In genomic region chr1:25727026-25727818, GRCh38 we compare ENCODE assay signal across 12 cellular contexts.
DNase-seq lines count a peak whose midpoint lies in the region; ATAC-seq and TF ChIP-seq lines count a peak whose summit lies in the region.
"Had no signal": no experiment of that assay in that cellular context is flagged by ENCODE, and none has a peak within 500 bp of the region (broad histone marks: within the 10 kb centered on the region; RNA-seq: fewer than 3 reads in every experiment).

No MANE protein-coding gene starts in this region.

- H3K27me3 ChIP-seq in dorsolateral prefrontal cortex, result no peaks in the 10 kb centered on the region

- no peak for TF ChIP-seq CTCF in HEK293 (tag by site-specific recombination; IDR thresholded peaks at IDR 0.05)
- TF ChIP-seq CTCF in dorsolateral prefrontal cortex (IDR thresholded peaks at IDR 0.05 in 54 of 56, conservative IDR thresholded peaks at IDR 0.05 in 2 of 56; ENCODE audit: low read depth in 1 of 56, partially characterized antibody in 56 of 56), result no peak

- intact Hi-C loops in dorsolateral prefrontal cortex (cut with DNase I) (no loop called here), sciatic nerve (cut with DNase I) (no loop called here)

- CTCF ChIA-PET in HEK293 (lab: Yijun Ruan, JAX), result interaction anchor here (0.6 to 0.7 kb wide), 5 partner anchors 23 to 137 kb away, joined by 3 to 5 read pairs (median 3); no protein-coding TSS in a partner anchor

- POLR2A ChIA-PET in HEK293 (lab: Yijun Ruan, JAX), result interaction anchor here (0.7 kb wide), 1 partner anchor 50 kb away, joined by 3 read pairs; no protein-coding TSS in a partner anchor

- no peaks in the 10 kb centered on the region for H3K9me3 ChIP-seq in HEK293 (ENCODE audit: control insufficient read depth, insufficient read depth, low read depth, low read length)

- H3K36me3 ChIP-seq in HEK293 (ENCODE audit: control insufficient read depth in 2 of 2, insufficient read depth in 1 of 2, low read length in 2 of 2), result no peaks in the 10 kb centered on the region

- no peak overlapping the region; the same call in 1 of the 2 replicates for H3K27ac ChIP-seq in HEK293 (ENCODE audit: extremely low read depth, low read depth, low read length)
- peak overlapping the region in 34 of 59 donors; percentile 2 to 77 (median 46) for H3K27ac ChIP-seq in dorsolateral prefrontal cortex

- H3K4me3 ChIP-seq in HEK293 (ENCODE audit: low read depth, low read length), result no peak overlapping the region
- peak overlapping the region in 1 of 59 donors; percentile 25 for H3K4me3 ChIP-seq in dorsolateral prefrontal cortex

- peak; percentile 15 for ATAC-seq in left lobe of liver
- ATAC-seq in sciatic nerve, result peak; percentile 35
- no peak for ATAC-seq in HG03342 (IDR thresholded peaks at IDR 0.05; ENCODE audit: unreplicated experiment)
- ATAC-seq in HG03175 (IDR thresholded peaks at IDR 0.05; ENCODE audit: unreplicated experiment), result no peak
- ATAC-seq in GM19324 (IDR thresholded peaks at IDR 0.05; ENCODE audit: low FRiP score, unreplicated experiment), result no peak
- ATAC-seq: stimulated activated memory B cell treated with anti-CD40 and anti-IgM and Interleukin-4, amounts not matched to agents 10 μg/mL and 1 μg/mL and 100 μg/mL, for 72 hours had no signal

- DNase-seq in dorsolateral prefrontal cortex (peak in 1 of 10 donors; percentile 30), left lobe of liver (ENCODE audit: low spot score) (no peak), sciatic nerve (ENCODE audit: low spot score) (peak; percentile 49), NCI-H1092 treated with DMSO at 0.1 percent for 48 hours (lab: John Stamatoyannopoulos, UW) (no peak)
- DNase-seq: GDM1; stimulated activated CD4-positive, alpha-beta T cell treated with anti-CD3 and anti-CD28 coated beads, Interleukin-1b, Interleukin-23, amount 100 ng/mL, for 48 hours; SW 1271 had no signal

- peaks cover 8% of the 10 kb centered on the region for H3K4me1 ChIP-seq in HEK293 (ENCODE audit: control insufficient read depth, insufficient read depth, low read length)

TF ChIP-seq in HEK293, 187 proteins besides CTCF, POLR2A, EP300 and RAD21:
- TF ChIP-seq ZNF335 (tag by site-specific recombination; conservative IDR thresholded peaks at IDR 0.05) (peak; percentile 61), ZNF155 (tag by site-specific recombination; IDR thresholded peaks at IDR 0.05) (no peak), ZBTB20 (tag by site-specific recombination; IDR thresholded peaks at IDR 0.05) (peak; percentile 62)

Comparison
In these comparisons a context has a peak if more than half of its experiments do, and no peak if none do; other contexts are left out.
1. ATAC-seq: peak in left lobe of liver (single experiment) and sciatic nerve (single experiment); none in HG03342 (single experiment), HG03175 (single experiment) and GM19324 (single experiment).